In the genomic region with DNA sequence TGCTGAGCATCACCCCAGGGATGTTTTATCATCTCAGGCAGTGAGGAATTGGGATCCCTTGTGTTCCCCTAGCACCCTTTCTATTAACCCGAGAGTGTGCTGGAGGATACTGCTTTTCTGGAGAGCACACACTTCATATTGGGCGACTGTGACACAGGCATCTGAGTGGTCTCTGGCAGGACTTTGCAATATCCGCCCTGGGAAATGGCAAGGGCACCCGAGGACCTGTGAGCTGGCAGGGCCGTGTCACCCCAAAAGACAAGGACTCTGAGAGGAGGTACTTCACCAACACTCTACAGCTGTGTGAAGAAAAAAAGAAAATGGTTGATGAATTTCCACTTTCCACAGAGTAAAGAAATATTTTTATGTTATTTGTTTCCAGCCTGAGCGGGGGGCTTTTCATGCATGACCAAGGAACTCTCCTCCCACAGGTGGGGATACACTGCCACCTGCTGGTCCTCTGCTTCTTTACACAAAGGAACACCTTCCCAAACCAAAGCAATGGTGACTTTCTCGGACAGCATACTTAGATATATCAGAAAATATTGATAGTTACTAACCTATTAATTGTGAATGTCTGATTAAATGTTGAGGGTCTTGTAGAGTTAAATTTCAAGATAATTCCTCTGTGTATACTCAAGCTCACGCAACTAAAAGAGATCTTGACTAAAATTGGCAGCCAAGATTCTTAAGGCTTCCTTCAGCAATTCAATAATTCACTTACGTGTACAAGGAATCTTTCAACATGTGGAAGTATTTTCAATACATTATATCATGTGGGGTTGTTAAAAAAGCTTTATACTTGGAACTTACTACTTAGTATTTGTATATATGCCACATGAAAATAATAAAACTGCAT, we compare ENCODE assay signal across 8 cellular contexts. TPM values are rescaled to one million over a fixed set of nuclear protein-coding genes. Genes with fewer than 3 reads are reported as not detected.
A peak's percentile ranks its signal among the peaks of the same experiment; 100 is the strongest.
DNase-seq lines count a peak whose midpoint lies in the region; ATAC-seq and TF ChIP-seq lines count a peak whose summit lies in the region.

No MANE protein-coding gene starts in this region.

- H3K9me3 Mint-ChIP-seq in stimulated activated naive CD8-positive, alpha-beta T cell treated with anti-CD3 and anti-CD28 coated beads, Interleukin-15, amount 100 ng/mL, for 72 hours = peaks cover 0 to 14% of the 10 kb centered on the region in 2 donors

- WGBS in hepatocyte (ENCODE audit: low lambda C conversion rate, missing lambda C conversion rate) = 43% methylated on average over 9 of the region's 9 CpGs

- H3K4me1 Mint-ChIP-seq in stimulated activated naive CD8-positive, alpha-beta T cell treated with anti-CD3 and anti-CD28 coated beads, Interleukin-15, amount 100 ng/mL, for 72 hours = no peaks in the 10 kb centered on the region

- no peaks in the 10 kb centered on the region for H3K27me3 Mint-ChIP-seq in stimulated activated naive CD8-positive, alpha-beta T cell treated with anti-CD3 and anti-CD28 coated beads, Interleukin-15, amount 100 ng/mL, for 72 hours

- H3K4me3 ChIP-seq in LNCaP clone FGC (ENCODE audit: low read depth, low read length) = no peak overlapping the region
- H3K4me3 ChIP-seq in hepatocyte = no peak overlapping the region

- no peaks in the 10 kb centered on the region for H3K4me1 ChIP-seq in hepatocyte (ENCODE audit: insufficient read depth)

- H3K27me3 ChIP-seq in hepatocyte = no peaks in the 10 kb centered on the region

- H3K36me3 ChIP-seq in hepatocyte (replicated peaks; ENCODE audit: insufficient read depth, low read depth) = no peaks in the 10 kb centered on the region

- TF ChIP-seq CTCF in LNCaP clone FGC (IDR thresholded peaks at IDR 0.05; ENCODE audit: control insufficient read depth, extremely low read depth, insufficient read depth) = peak; percentile 79
- peak; percentile 95 for TF ChIP-seq CTCF in hepatocyte (IDR thresholded peaks at IDR 0.05; ENCODE audit: poor library complexity)

- H3K27ac Mint-ChIP-seq in stimulated activated naive CD8-positive, alpha-beta T cell treated with anti-CD3 and anti-CD28 coated beads, Interleukin-15, amount 100 ng/mL, for 72 hours = no peak overlapping the region

- no peaks in the 10 kb centered on the region for H3K79me2 ChIP-seq in hepatocyte

- H3K4me2 ChIP-seq in hepatocyte = no peak overlapping the region

- H3K9me2 ChIP-seq in hepatocyte (replicated peaks; ENCODE audit: insufficient read depth) = no peaks in the 10 kb centered on the region

- H3K27ac ChIP-seq in hepatocyte = no peak overlapping the region

- DNase-seq in DMS114 treated with DMSO at 0.1 percent for 48 hours (lab: John Stamatoyannopoulos, UW; ENCODE audit: unreplicated experiment) = peak; percentile 27
- no peak for DNase-seq in LNCaP clone FGC (ENCODE audit: low read depth)
- DNase-seq in SKM-1 treated with dmso at 0.1 percent for 144 hours (lab: John Stamatoyannopoulos, UW; ENCODE audit: unreplicated experiment) = peak; percentile 55
- DNase-seq in hepatocyte (ENCODE audit: low spot score) = peak; percentile 84
- DNase-seq in stimulated activated naive CD8-positive, alpha-beta T cell treated with anti-CD3 and anti-CD28 coated beads, Interleukin-15, amount 100 ng/mL, for 72 hours = peak; percentile 15 to 18
- DNase-seq in stimulated activated CD4-positive, alpha-beta T cell treated with anti-CD3 and anti-CD28 coated beads, Interleukin-12 subunit alpha, Interleukin-12 subunit beta, amount 100 ng/mL, for 4 hours = no peak

- no peaks in the 10 kb centered on the region for H3K9me3 ChIP-seq in hepatocyte (ENCODE audit: low read depth)

- ATAC-seq in GM19043 (IDR thresholded peaks at IDR 0.05; ENCODE audit: low read depth, unreplicated experiment) (peak; percentile 26), HG02610 (IDR thresholded peaks at IDR 0.05; ENCODE audit: unreplicated experiment) (no peak)
- no peak for ATAC-seq in stimulated activated naive CD8-positive, alpha-beta T cell treated with anti-CD3 and anti-CD28 coated beads, Interleukin-15, amount 100 ng/mL, for 72 hours

- no peak overlapping the region for H3K4me3 Mint-ChIP-seq in stimulated activated naive CD8-positive, alpha-beta T cell treated with anti-CD3 and anti-CD28 coated beads, Interleukin-15, amount 100 ng/mL, for 72 hours

- no peak overlapping the region for H2AFZ ChIP-seq in hepatocyte

- no peaks in the 10 kb centered on the region for H4K20me1 ChIP-seq in hepatocyte (ENCODE audit: insufficient read depth, poor library complexity, severe bottlenecking)

RNA-seq across cellular contexts. Expression of a gene that starts 45.9 kb away (rescaled TPM):
- 0.30 TPM in 1 of 2 replicates, not detected in the other for total RNA-seq in hepatocyte
- 1.3 and 2.3 TPM in 2 replicates for polyA plus RNA-seq in hepatocyte

Comparison
In these comparisons a context has a peak if more than half of its experiments do, and no peak if none do; other contexts are left out.
1. DNase-seq: peak in DMS114 treated with DMSO at 0.1 percent for 48 hours (single experiment), SKM-1 treated with dmso at 0.1 percent for 144 hours (single experiment), hepatocyte (single experiment) and stimulated activated naive CD8-positive, alpha-beta T cell treated with anti-CD3 and anti-CD28 coated beads, Interleukin-15, amount 100 ng/mL, for 72 hours (2 of 2); none in LNCaP clone FGC (single experiment) and stimulated activated CD4-positive, alpha-beta T cell treated with anti-CD3 and anti-CD28 coated beads, Interleukin-12 subunit alpha, Interleukin-12 subunit beta, amount 100 ng/mL, for 4 hours (single experiment).